11 cellular contexts compared by ENCODE assay signal in genomic region chr13:23794267-23795161, GRCh38.
DNase-seq lines count a peak whose midpoint lies in the region; ATAC-seq, FAIRE-seq and TF ChIP-seq lines count a peak whose summit lies in the region.
"Had no signal": no experiment of that assay in that cellular context is flagged by ENCODE, and none has a peak within 500 bp of the region (broad histone marks: within the 10 kb centered on the region; RNA-seq: fewer than 3 reads in every experiment).

No MANE protein-coding gene starts in this region.

- TF ChIP-seq POLR2A in GM12892 (IDR thresholded peaks at IDR 0.05; ENCODE audit: low read depth, low read length) = no peak
- TF ChIP-seq POLR2A in spleen (IDR thresholded peaks at IDR 0.05) = no peak

- H3K9me3 Mint-ChIP-seq in type B pancreatic cell = no peaks in the 10 kb centered on the region
- H3K9me3 Mint-ChIP-seq: activated naive CD4-positive, alpha-beta T cell treated with anti-CD3 and anti-CD28 coated beads, Interleukin-2, amount 50 U/mL, for 24 hours had no signal

- H2BK15ac ChIP-seq in mesenchymal stem cell (ENCODE audit: low read depth, poor library complexity, severe bottlenecking) = no peak overlapping the region

- H3K4me3 ChIP-seq in SJCRH30 (peak overlapping the region; percentile 13), mesenchymal stem cell (ENCODE audit: insufficient read depth in 1 of 2, low read depth in 1 of 2, low read length in 2 of 2) (peak overlapping the region in 1 of 2 experiments; percentile 42), spleen (no peak overlapping the region)

- POLR2A ChIA-PET in HEK293T (lab: Yijun Ruan, JAX) = no interaction called here

- H4K8ac ChIP-seq in mesenchymal stem cell (ENCODE audit: low read length) = no peak overlapping the region

- peaks cover 1% of the 10 kb centered on the region for H3K79me1 ChIP-seq in mesenchymal stem cell (replicated peaks; ENCODE audit: low read length, poor library complexity, severe bottlenecking)

- no peak overlapping the region for H4K91ac ChIP-seq in mesenchymal stem cell (ENCODE audit: low read length)

- no peak overlapping the region for H2BK5ac ChIP-seq in mesenchymal stem cell (ENCODE audit: low read depth, low read length, poor library complexity, severe bottlenecking)

- H3K4ac ChIP-seq in mesenchymal stem cell (ENCODE audit: low read depth in 1 of 2, low read length in 2 of 2) = no peak overlapping the region

- H2AK5ac ChIP-seq in mesenchymal stem cell (ENCODE audit: low read length, severe bottlenecking) = no peak overlapping the region

- no peak overlapping the region for H3K23ac ChIP-seq in mesenchymal stem cell (ENCODE audit: low read length in 2 of 2)

- H3K4me1 ChIP-seq in SJCRH30 (peaks cover 48% of the 10 kb centered on the region), mesenchymal stem cell (ENCODE audit: control insufficient read depth, insufficient read depth, low read depth, low read length) (peaks cover 14% of the 10 kb centered on the region), spleen (peaks cover 0 to 10% (median 7%) of the 10 kb centered on the region in 6 donors)

- 87% methylated on average over 2 of the region's 7 CpGs for WGBS in mesenchymal stem cell
- WGBS in spleen, 5 donors = 56 to 66% (median 58%) methylated on average over 7 of the region's 7 CpGs

- no peak overlapping the region for H2BK120ac ChIP-seq in mesenchymal stem cell (ENCODE audit: low read depth, low read length)

- ATAC-seq in GM19395 (IDR thresholded peaks at IDR 0.05; ENCODE audit: unreplicated experiment) = no peak

- H3K27me3 ChIP-seq in SJCRH30 = no peaks in the 10 kb centered on the region
- no peaks in the 10 kb centered on the region for H3K27me3 ChIP-seq in mesenchymal stem cell (ENCODE audit: control insufficient read depth in 1 of 2, insufficient read depth in 1 of 2, low read length in 2 of 2)
- no peaks in the 10 kb centered on the region for H3K27me3 ChIP-seq in spleen (replicated peaks in 1 of 7)

- no peak overlapping the region for H3K4me2 ChIP-seq in mesenchymal stem cell (ENCODE audit: low read length, poor library complexity, severe bottlenecking)

- H3K36me3 ChIP-seq in SJCRH30 (no peaks in the 10 kb centered on the region), mesenchymal stem cell (ENCODE audit: control insufficient read depth in 1 of 2, insufficient read depth in 2 of 2, low read depth in 1 of 2, low read length in 2 of 2) (peaks cover 0 to 5% of the 10 kb centered on the region in 2 experiments), spleen (peaks cover 0 to 30% (median 0%) of the 10 kb centered on the region in 6 donors)

- no peak overlapping the region for H3K18ac ChIP-seq in mesenchymal stem cell (ENCODE audit: low read depth in 1 of 2, low read length in 2 of 2)

- no peak overlapping the region for H3K14ac ChIP-seq in mesenchymal stem cell (ENCODE audit: low read length in 2 of 2)

- H2AFZ ChIP-seq in mesenchymal stem cell (ENCODE audit: low read depth, low read length) = no peak overlapping the region

- H3K4me1 Mint-ChIP-seq in type B pancreatic cell (ENCODE audit: unreplicated experiment) = peaks cover 3% of the 10 kb centered on the region

- peak; percentile 58 for FAIRE-seq in GM12892 (lab: Jason Lieb, UNC)

- TF ChIP-seq CTCF in type B pancreatic cell (conservative IDR thresholded peaks at IDR 0.05) (no peak), spleen (IDR thresholded peaks at IDR 0.05 in 8 of 11, conservative IDR thresholded peaks at IDR 0.05 in 3 of 11) (no peak)

- H3K27ac ChIP-seq in SJCRH30 (peak overlapping the region; percentile 50), mesenchymal stem cell (ENCODE audit: low read length, poor library complexity, severe bottlenecking) (peak overlapping the region; percentile 53), spleen (no peak overlapping the region)

- no peak overlapping the region for H3K27ac Mint-ChIP-seq in type B pancreatic cell

- DNase-seq in GM12892 (ENCODE audit: insufficient read length) (no peak), HEK293T (ENCODE audit: extremely low spot score) (no peak), SJCRH30 (peak in 1 of 2 experiments; percentile 41), mesenchymal stem cell (peak; percentile 71), NCI-H748 (lab: John Stamatoyannopoulos, UW; ENCODE audit: unreplicated experiment) (no peak), type B pancreatic cell (ENCODE audit: extremely low spot score, unreplicated experiment) (no peak), spleen (no peak)
- DNase-seq: KBM-7, retina had no signal

- H3K4me3 Mint-ChIP-seq in type B pancreatic cell = no peak overlapping the region
- H3K4me3 Mint-ChIP-seq: activated naive CD4-positive, alpha-beta T cell treated with anti-CD3 and anti-CD28 coated beads, Interleukin-2, amount 50 U/mL, for 24 hours had no signal

- H3K27me3 Mint-ChIP-seq in type B pancreatic cell = no peaks in the 10 kb centered on the region
- H3K27me3 Mint-ChIP-seq: activated naive CD4-positive, alpha-beta T cell treated with anti-CD3 and anti-CD28 coated beads, Interleukin-2, amount 50 U/mL, for 24 hours had no signal

- CTCF ChIA-PET in HEK293T (lab: Yijun Ruan, JAX) = no interaction called here

- peaks cover 15% of the 10 kb centered on the region for H3K36me3 Mint-ChIP-seq in type B pancreatic cell

- intact Hi-C loops in spleen (cut with DNase I; ENCODE audit: low total_unique reads) = no loop called here

- H2BK12ac ChIP-seq in mesenchymal stem cell (ENCODE audit: low read length in 2 of 2) = no peak overlapping the region

- H3K9me3 ChIP-seq in SJCRH30 (replicated peaks) (no peaks in the 10 kb centered on the region; the same call in 1 of the 2 replicates), mesenchymal stem cell (ENCODE audit: control insufficient read depth, low read length) (no peaks in the 10 kb centered on the region), spleen (peaks cover 0 to 5% (median 0%) of the 10 kb centered on the region in 8 donors)

- H3K9ac ChIP-seq in mesenchymal stem cell (ENCODE audit: low read length) = peak overlapping the region; percentile 80

TF ChIP-seq in HEK293T, 16 proteins besides CTCF, POLR2A, EP300 and RAD21:
- TF ChIP-seq ELF4 (IDR thresholded peaks at IDR 0.05) (no peak), PKNOX1 (IDR thresholded peaks at IDR 0.05) (0 out of 2 replicates have a peak, but pooled peaks have one; percentile 4)
TF ChIP-seq in HEK293T: peak in this region for 1.

Comparison
In these comparisons a context has a peak if more than half of its experiments do, and no peak if none do; other contexts are left out.
1. H3K27ac ChIP-seq: peak in SJCRH30 (single experiment) and mesenchymal stem cell (single experiment); none in spleen (0 of 8).